27 cellular contexts compared by ENCODE assay signal in genomic region chr10:21095494-21096055, GRCh38.
"Had no signal": no experiment of that assay in that cellular context is flagged by ENCODE, and none has a peak within 500 bp of the region (broad histone marks: within the 10 kb centered on the region; RNA-seq: fewer than 3 reads in every experiment).

No MANE protein-coding gene starts in this region.

- H3K27me3 ChIP-seq: left lung, ovary, stomach, testis, thyroid gland, transverse colon, upper lobe of right lung had no signal

- H3K4me1 ChIP-seq: left lung, lower lobe of right lung, transverse colon had no signal

- H3K27me3 Mint-ChIP-seq: naive B cell, progenitor cell of endocrine pancreas had no signal

- H3K36me3 ChIP-seq: left lung, lower lobe of right lung, ovary, stomach, thyroid gland, transverse colon, upper lobe of right lung had no signal

- H3K9me3 Mint-ChIP-seq: immature natural killer cell, mesothelial cell of epicardium, natural killer cell, nephron progenitor cell had no signal

- H3K4me3 ChIP-seq: left lung, lower lobe of right lung, ovary, skin epidermis, stomach, testis, thyroid gland, transverse colon, upper lobe of right lung had no signal

- H3K4me1 Mint-ChIP-seq: immature natural killer cell; naive B cell; natural killer cell; stimulated activated naive B cell treated with anti-CD40 and anti-IgM and Interleukin-4, amounts not matched to agents 10 μg/mL and 1 μg/mL and 100 μg/mL, for 72 hours had no signal

- H3K27ac ChIP-seq: left lung, lower lobe of right lung, ovary, skin epidermis, stomach, testis, thyroid gland, transverse colon, upper lobe of right lung had no signal

- H3K9me3 ChIP-seq: left lung, lower lobe of right lung, ovary, stomach, testis, thyroid gland, transverse colon, upper lobe of right lung had no signal

- H3K27ac Mint-ChIP-seq: immature natural killer cell; mesothelial cell of epicardium; naive B cell; natural killer cell; progenitor cell of endocrine pancreas; stimulated activated naive B cell treated with anti-CD40 and anti-IgM and Interleukin-4, amounts not matched to agents 10 μg/mL and 1 μg/mL and 100 μg/mL, for 72 hours had no signal

- DNase-seq: hypothalamus; immature natural killer cell; kidney; left colon; left lung; lower lobe of right lung; mammary epithelial cell; mesenchymal stem cell; naive B cell; natural killer cell; nephron progenitor cell; ovary; right cardiac atrium; stimulated activated CD4-positive, alpha-beta T cell treated with anti-CD3 and anti-CD28 coated beads, Interleukin-12 subunit alpha, Interleukin-12 subunit beta, amount 100 ng/mL, for 4 hours; stimulated activated CD4-positive, alpha-beta T cell treated with anti-CD3 and anti-CD28 coated beads, Interleukin-15, amount 100 ng/mL, for 24 hours; stimulated activated CD4-positive, alpha-beta T cell treated with anti-CD3 and anti-CD28 coated beads, Interleukin-2, amount 100 ng/mL, for 24 hours; stimulated activated CD4-positive, alpha-beta T cell treated with anti-CD3 and anti-CD28 coated beads, Interleukin-4, amount 100 ng/mL, for 1 hour; stimulated activated naive B cell treated with anti-CD40 and anti-IgM and Interleukin-4, amounts not matched to agents 10 μg/mL and 1 μg/mL and 100 μg/mL, for 72 hours; stimulated activated naive CD8-positive, alpha-beta T cell treated with anti-CD3 and anti-CD28 coated beads, Interleukin-15, Interleukin-2, amounts not matched to agents 100 U/mL and 50 U/mL, for 24 hours; stomach; testis; thyroid gland; transverse colon; upper lobe of right lung had no signal

- H3K4me3 Mint-ChIP-seq: immature natural killer cell; mesothelial cell of epicardium; naive B cell; natural killer cell; nephron progenitor cell; stimulated activated naive B cell treated with anti-CD40 and anti-IgM and Interleukin-4, amounts not matched to agents 10 μg/mL and 1 μg/mL and 100 μg/mL, for 72 hours had no signal

- H3K36me3 Mint-ChIP-seq: immature natural killer cell; mesothelial cell of epicardium; naive B cell; natural killer cell; stimulated activated naive B cell treated with anti-CD40 and anti-IgM and Interleukin-4, amounts not matched to agents 10 μg/mL and 1 μg/mL and 100 μg/mL, for 72 hours had no signal
